20 cellular contexts compared by ENCODE assay signal in the genomic region with DNA sequence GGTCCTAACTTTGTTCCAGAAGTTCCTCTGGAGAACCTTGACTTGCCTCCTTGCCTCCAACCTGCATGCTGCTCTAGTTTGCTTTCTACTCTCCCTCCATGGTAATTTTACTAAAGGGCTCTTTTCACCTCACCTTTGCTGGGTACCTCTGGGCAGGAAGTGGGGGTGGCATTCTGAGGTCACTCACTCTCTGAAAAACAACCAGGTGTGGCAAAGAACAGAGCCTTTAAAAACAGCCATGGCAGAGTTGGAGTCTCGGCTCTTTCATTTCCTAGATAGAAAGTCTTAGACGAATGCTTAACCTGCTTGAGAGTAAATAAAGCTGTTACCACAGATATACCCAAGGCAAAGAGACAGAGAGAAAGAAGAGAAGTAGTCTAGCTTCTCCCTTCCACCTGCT.
DNase-seq lines count a peak whose midpoint lies in the region; ATAC-seq lines count a peak whose summit lies in the region.
"Had no signal": no experiment of that assay in that cellular context is flagged by ENCODE, and none has a peak within 500 bp of the region (broad histone marks: within the 10 kb centered on the region; RNA-seq: fewer than 3 reads in every experiment).

No MANE protein-coding gene starts in this region.

- H3K4me3 ChIP-seq in H7 (ENCODE audit: insufficient read depth, low read depth, low read length), result no peak overlapping the region
- H3K4me3 ChIP-seq: BLaER1, uterus had no signal

- POLR2A ChIA-PET in activated CD4-positive, alpha-beta T cell treated with anti-CD3 and anti-CD28 coated beads for 36 hours (lab: Charles Lee), result no interaction called here

- DNase-seq in activated CD4-positive, alpha-beta T cell treated with anti-CD3 and anti-CD28 coated beads for 36 hours, result peak; percentile 23
- no peak for DNase-seq in activated CD4-positive, alpha-beta T cell treated with anti-CD3 and anti-CD28 coated beads, Interleukin-2, amount 50 U/mL, for 48 hours
- peak in 3 of 5 donors; percentile 10 to 30 (median 25) for DNase-seq in T-helper 1 cell
- peak; percentile 4 to 12 for DNase-seq in activated T-cell treated with anti-CD3 and anti-CD28 coated beads, Interleukin-2, amount 50 U/mL, for 72 hours
- peak; percentile 71 for DNase-seq in central memory CD4-positive, alpha-beta T cell
- DNase-seq in NCI-H510A treated with DMSO at 0.1 percent for 48 hours (lab: John Stamatoyannopoulos, UW), result no peak
- no peak for DNase-seq in H7
- DNase-seq: 8988T, amniotic stem cell, GDM1, Kasumi-1, left cardiac atrium, NCI-H1092, NCI-H2029 treated with DMSO at 0.1 percent for 48 hours, substantia nigra, uterus had no signal

- no peaks in the 10 kb centered on the region for H3K27me3 ChIP-seq in H7 (ENCODE audit: control insufficient read depth, insufficient read depth, low read length)
- H3K27me3 ChIP-seq: BLaER1, uterus had no signal

- CTCF ChIA-PET in activated CD4-positive, alpha-beta T cell treated with anti-CD3 and anti-CD28 coated beads for 36 hours (lab: Charles Lee), result no interaction called here

- peaks cover 6% of the 10 kb centered on the region for H3K9me3 Mint-ChIP-seq in activated CD4-positive, alpha-beta T cell treated with anti-CD3 and anti-CD28 coated beads for 36 hours (ENCODE audit: low read depth)
- peaks cover 2 to 7% of the 10 kb centered on the region in 2 donors for H3K9me3 Mint-ChIP-seq in activated T-cell treated with anti-CD3 and anti-CD28 coated beads, Interleukin-2, amount 50 U/mL, for 72 hours

- H3K4me1 Mint-ChIP-seq in activated CD4-positive, alpha-beta T cell treated with anti-CD3 and anti-CD28 coated beads for 36 hours, result peaks cover 34% of the 10 kb centered on the region
- peaks cover 18% of the 10 kb centered on the region for H3K4me1 Mint-ChIP-seq in activated T-cell treated with anti-CD3 and anti-CD28 coated beads, Interleukin-2, amount 50 U/mL, for 72 hours (ENCODE audit: low read depth)
- H3K4me1 Mint-ChIP-seq: nephron had no signal

- H3K36me3 Mint-ChIP-seq in activated CD4-positive, alpha-beta T cell treated with anti-CD3 and anti-CD28 coated beads for 36 hours (ENCODE audit: low read depth), result no peaks in the 10 kb centered on the region
- peaks cover 3 to 6% of the 10 kb centered on the region in 2 donors for H3K36me3 Mint-ChIP-seq in activated T-cell treated with anti-CD3 and anti-CD28 coated beads, Interleukin-2, amount 50 U/mL, for 72 hours (ENCODE audit: insufficient read depth in 2 of 2)

- H3K36me3 ChIP-seq in H7 (replicated peaks; ENCODE audit: control insufficient read depth, insufficient read depth, low read length), result no peaks in the 10 kb centered on the region
- H3K36me3 ChIP-seq: BLaER1, uterus had no signal

- ATAC-seq in activated CD4-positive, alpha-beta T cell treated with anti-CD3 and anti-CD28 coated beads for 36 hours, result peak; percentile 42
- peak in 1 of 2 donors; percentile 35 for ATAC-seq in activated T-cell treated with anti-CD3 and anti-CD28 coated beads, Interleukin-2, amount 50 U/mL, for 72 hours (replicated peaks in 1 of 2)
- ATAC-seq in GM18519 (IDR thresholded peaks at IDR 0.05; ENCODE audit: low FRiP score, unreplicated experiment), result no peak
- ATAC-seq: esophagus mucosa, left cardiac atrium had no signal

- intact Hi-C loops in activated CD4-positive, alpha-beta T cell treated with anti-CD3 and anti-CD28 coated beads for 36 hours (cut with DNase I, micrococcal nuclease), result no loop called here

- no peaks in the 10 kb centered on the region for H3K27me3 Mint-ChIP-seq in activated CD4-positive, alpha-beta T cell treated with anti-CD3 and anti-CD28 coated beads for 36 hours
- no peaks in the 10 kb centered on the region for H3K27me3 Mint-ChIP-seq in activated T-cell treated with anti-CD3 and anti-CD28 coated beads, Interleukin-2, amount 50 U/mL, for 72 hours (ENCODE audit: low read depth)

- H3K4me3 Mint-ChIP-seq in activated CD4-positive, alpha-beta T cell treated with anti-CD3 and anti-CD28 coated beads for 36 hours, result no peak overlapping the region
- peak overlapping the region; percentile 37 to 40 for H3K4me3 Mint-ChIP-seq in activated T-cell treated with anti-CD3 and anti-CD28 coated beads, Interleukin-2, amount 50 U/mL, for 72 hours
- H3K4me3 Mint-ChIP-seq: nephron had no signal

- peak overlapping the region; percentile 86 for H3K27ac Mint-ChIP-seq in activated CD4-positive, alpha-beta T cell treated with anti-CD3 and anti-CD28 coated beads for 36 hours
- peak overlapping the region; percentile 80 for H3K27ac Mint-ChIP-seq in activated T-cell treated with anti-CD3 and anti-CD28 coated beads, Interleukin-2, amount 50 U/mL, for 72 hours
- H3K27ac Mint-ChIP-seq: nephron had no signal

Comparison
In these comparisons a context has a peak if more than half of its experiments do, and no peak if none do; other contexts are left out.
1. DNase-seq: peak in activated CD4-positive, alpha-beta T cell treated with anti-CD3 and anti-CD28 coated beads for 36 hours (single experiment), T-helper 1 cell (3 of 5), activated T-cell treated with anti-CD3 and anti-CD28 coated beads, Interleukin-2, amount 50 U/mL, for 72 hours (2 of 2) and central memory CD4-positive, alpha-beta T cell (single experiment); none in activated CD4-positive, alpha-beta T cell treated with anti-CD3 and anti-CD28 coated beads, Interleukin-2, amount 50 U/mL, for 48 hours (0 of 2), NCI-H510A treated with DMSO at 0.1 percent for 48 hours (single experiment) and H7 (single experiment).